Comparison of ENCODE assay signal across 1 cellular context in genomic region chr17:37025847-37026533, GRCh38.
TF ChIP-seq lines count a peak whose summit lies in the region.

No MANE protein-coding gene starts in this region.

TF ChIP-seq in HCT116, 20 proteins besides CTCF, POLR2A, EP300 and RAD21 (continued from another document):
- TF ChIP-seq ZBTB33 (IDR thresholded peaks at IDR 0.05; ENCODE audit: extremely low read depth, insufficient replicate concordance, low read length) (no peak), EZH2phosphoT487 (IDR thresholded peaks at IDR 0.05; ENCODE audit: borderline replicate concordance) (no peak), ZNF274 (IDR thresholded peaks at IDR 0.05; ENCODE audit: low read depth, low read length) (no peak)
TF ChIP-seq in HCT116: peak in this region for 0.
